6 cellular contexts compared by ENCODE assay signal in the genomic region with DNA sequence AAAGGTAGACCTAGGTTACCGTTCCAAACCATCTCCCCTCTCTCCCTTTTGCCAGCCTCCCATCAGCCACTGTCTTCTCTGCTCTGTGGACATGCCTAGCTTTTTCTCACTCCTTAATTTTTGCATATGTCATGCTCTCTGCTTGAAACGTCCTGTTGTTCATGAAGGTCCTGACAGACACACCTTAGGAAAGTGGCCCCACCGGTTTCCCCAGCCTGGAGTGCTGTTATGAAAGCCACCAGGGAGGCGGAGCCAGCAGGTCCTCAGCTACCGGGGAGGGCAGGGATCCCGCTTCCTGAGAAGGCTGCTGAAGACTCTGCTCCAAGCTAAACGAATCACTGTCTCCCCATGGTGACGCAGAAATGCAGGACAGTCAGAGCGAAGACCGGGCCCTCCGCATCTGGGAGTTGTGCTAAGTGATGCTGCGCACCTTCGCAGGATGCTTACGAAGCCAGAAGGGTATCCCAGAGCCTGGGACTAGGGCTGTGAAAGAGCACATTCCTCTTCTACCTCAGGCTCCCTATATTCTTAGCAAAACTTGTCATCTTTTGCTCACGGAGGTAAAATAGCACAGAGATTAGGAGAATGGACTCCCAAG. TPM values are rescaled to one million over a fixed set of nuclear protein-coding genes. Genes with fewer than 3 reads are reported as not detected.
A peak's percentile ranks its signal among the peaks of the same experiment; 100 is the strongest.
DNase-seq lines count a peak whose midpoint lies in the region; ATAC-seq and TF ChIP-seq lines count a peak whose summit lies in the region.

No MANE protein-coding gene starts in this region.

- no peak overlapping the region for H3K4me3 Mint-ChIP-seq in MCF 10A (ENCODE audit: unreplicated experiment)

- no peak for TF ChIP-seq EP300 in neural cell (conservative IDR thresholded peaks at IDR 0.05; ENCODE audit: poor library complexity, severe bottlenecking)

- POLR2A ChIA-PET in MCF 10A (lab: Yijun Ruan, JAX): interaction anchor here (0.6 to 2.1 kb wide), 8 partner anchors 9 to 284 kb away, joined by 3 to 19 read pairs (median 6); a partner anchor contains a TSS

- peaks cover 11% of the 10 kb centered on the region for H3K4me1 Mint-ChIP-seq in MCF 10A (ENCODE audit: insufficient read depth, unreplicated experiment)

- H3K27ac ChIP-seq in neural cell (ENCODE audit: low read length): peak overlapping the region; percentile 48

- no peaks in the 10 kb centered on the region for H3K79me2 ChIP-seq in neural cell (replicated peaks; ENCODE audit: insufficient read depth, low read length)

- no peaks in the 10 kb centered on the region for H3K9me3 ChIP-seq in neural cell (ENCODE audit: low read length)

- H3K27ac Mint-ChIP-seq in MCF 10A (ENCODE audit: low read depth, unreplicated experiment): peak overlapping the region; percentile 32

- H4K20me1 ChIP-seq in neural cell (ENCODE audit: insufficient read depth): no peaks in the 10 kb centered on the region

- CTCF ChIA-PET in MCF 10A (lab: Yijun Ruan, JAX): interaction anchor here (0.7 to 5.9 kb wide), 31 partner anchors 9 to 716 kb away, joined by 3 to 124 read pairs (median 4); a partner anchor contains a TSS

- DNase-seq in NCI-H146 treated with DMSO at 0.1 percent for 48 hours (lab: John Stamatoyannopoulos, UW; ENCODE audit: unreplicated experiment) (peak; percentile 49), NCI-H146 (lab: John Stamatoyannopoulos, UW) (no peak), MCF 10A (ENCODE audit: unreplicated experiment) (no peak)

- peak overlapping the region; percentile 72 for H3K4me2 ChIP-seq in neural cell (ENCODE audit: low read length)

- no peaks in the 10 kb centered on the region for H3K9me2 ChIP-seq in neural cell (ENCODE audit: insufficient read depth, low read length)

- TF ChIP-seq CTCF in MCF 10A (IDR thresholded peaks at IDR 0.05; ENCODE audit: unreplicated experiment): no peak
- no peak for TF ChIP-seq CTCF in neural cell (IDR thresholded peaks at IDR 0.05; ENCODE audit: poor library complexity, severe bottlenecking)

- ATAC-seq in HG03432 (IDR thresholded peaks at IDR 0.05; ENCODE audit: unreplicated experiment) (no peak), GM21619 (IDR thresholded peaks at IDR 0.05; ENCODE audit: unreplicated experiment) (no peak)

- H3K9ac ChIP-seq in neural cell (ENCODE audit: low read length): peak overlapping the region; percentile 53

- intact Hi-C loops in MCF 10A (cut with micrococcal nuclease): loop anchor here (5.0 kb wide), 3 partner anchors 251 to 391 kb away; a partner anchor contains a TSS

- BruUV-seq in MCF 10A (replicated peaks; lab: Mats Ljungman, UMichigan): no TSS peak

- TF ChIP-seq RAD21 in neural cell (conservative IDR thresholded peaks at IDR 0.05): no peak

- H3K27me3 Mint-ChIP-seq in MCF 10A (ENCODE audit: insufficient read depth, unreplicated experiment): no peaks in the 10 kb centered on the region

- peaks cover 50% of the 10 kb centered on the region for H3K27me3 ChIP-seq in neural cell (ENCODE audit: insufficient read depth, low read depth, low read length)

- H3K36me3 ChIP-seq in neural cell (ENCODE audit: insufficient read depth, low read length): no peaks in the 10 kb centered on the region

- H3K4me3 ChIP-seq in neural cell (ENCODE audit: low read length): peak overlapping the region; percentile 61

- no peaks in the 10 kb centered on the region for H3K9me3 Mint-ChIP-seq in MCF 10A (ENCODE audit: unreplicated experiment)

- H3K36me3 Mint-ChIP-seq in MCF 10A (ENCODE audit: insufficient read depth, unreplicated experiment): no peaks in the 10 kb centered on the region

- H2AFZ ChIP-seq in neural cell (ENCODE audit: low read depth, low read length): peak overlapping the region; percentile 56

- peaks cover 3% of the 10 kb centered on the region for H3F3A ChIP-seq in neural cell (ENCODE audit: insufficient read depth, low read length, poor library complexity, severe bottlenecking)

TF ChIP-seq in neural cell, 6 proteins besides CTCF, POLR2A, EP300 and RAD21:
- TF ChIP-seq SMC3 (conservative IDR thresholded peaks at IDR 0.05; ENCODE audit: poor library complexity) (peak; percentile 54), MXI1 (conservative IDR thresholded peaks at IDR 0.05; ENCODE audit: poor library complexity, severe bottlenecking) (peak; percentile 16), POLR2AphosphoS5 (IDR thresholded peaks at IDR 0.05) (no peak)
TF ChIP-seq in neural cell: peak in this region for 2.

RNA-seq across cellular contexts. Expression of a gene that starts 2.3 kb away (rescaled TPM):
- not detected in 2 replicates for total RNA-seq in MCF 10A (2022)
- not detected in 2 replicates for polyA plus RNA-seq in neural cell
- polyA minus RNA-seq in neural cell: not detected in 2 replicates

RNA-seq across cellular contexts. Expression of a gene that starts 10.4 kb away (rescaled TPM):
- total RNA-seq in MCF 10A (2022): 7.5 and 11.1 TPM in 2 replicates
- polyA plus RNA-seq in neural cell: 0.90 TPM in 1 of 2 replicates, not detected in the other
- 1.2 and 2.2 TPM in 2 replicates for polyA minus RNA-seq in neural cell

RNA-seq across cellular contexts. Expression of a gene that starts 23.4 kb away (rescaled TPM):
- not detected in 2 replicates for total RNA-seq in MCF 10A (2022)
- not detected in 2 replicates for polyA plus RNA-seq in neural cell
- polyA minus RNA-seq in neural cell: not detected in 2 replicates

RNA-seq across cellular contexts. Expression of a gene that starts 33.8 kb away (rescaled TPM):
- total RNA-seq in MCF 10A (2022): 155 and 209 TPM in 2 replicates
- 122 and 136 TPM in 2 replicates for polyA plus RNA-seq in neural cell
- polyA minus RNA-seq in neural cell: 28.0 and 32.5 TPM in 2 replicates

RNA-seq across cellular contexts. Expression of a gene that starts 33.8 kb away (rescaled TPM):
- not detected in 2 replicates for total RNA-seq in MCF 10A (2022)
- polyA plus RNA-seq in neural cell: not detected in 2 replicates
- not detected in 2 replicates for polyA minus RNA-seq in neural cell
